In the genomic region with DNA sequence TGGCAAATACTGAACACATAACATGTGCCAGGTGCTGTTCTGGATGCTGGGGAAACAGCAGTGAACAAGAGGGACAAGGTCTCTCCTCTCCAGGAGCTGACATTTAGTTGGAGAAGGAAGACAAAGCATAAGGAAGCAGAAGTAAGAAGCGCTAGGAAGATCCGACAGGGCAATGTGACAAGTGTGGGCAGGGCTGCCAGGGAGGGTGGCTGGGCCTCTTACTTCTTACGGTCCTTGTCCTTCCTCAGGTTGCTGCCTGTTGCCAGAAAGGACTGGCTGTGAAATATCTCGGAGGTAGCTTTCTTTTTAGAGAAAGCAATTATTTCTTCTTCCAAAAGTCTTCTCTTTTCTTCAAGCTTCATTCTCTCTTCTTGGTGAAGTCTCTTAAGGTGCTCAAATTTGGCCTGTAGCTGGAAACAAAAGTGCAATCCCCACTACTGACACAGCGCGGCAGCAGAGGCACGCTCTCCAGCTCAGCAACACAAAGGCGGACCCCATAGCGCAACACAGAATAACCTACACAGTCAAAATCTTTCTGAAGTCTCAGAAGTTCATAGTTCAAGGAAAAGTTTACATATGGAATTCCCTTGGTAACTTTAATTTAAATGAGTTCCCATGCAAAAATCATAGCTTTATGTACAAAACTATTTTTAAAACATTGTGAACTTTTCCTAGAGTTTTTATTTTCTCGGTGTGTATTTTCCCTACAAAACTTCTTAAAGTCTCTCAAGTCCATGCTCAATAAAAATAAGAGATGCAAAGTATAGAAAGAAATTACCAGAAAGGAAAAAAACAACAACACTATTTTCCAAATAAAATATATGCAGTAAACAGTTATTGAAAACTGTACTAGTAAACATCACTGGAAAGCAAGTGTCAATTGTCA, we compare ENCODE assay signal across 8 cellular contexts.
A peak's percentile ranks its signal among the peaks of the same experiment; 100 is the strongest.
DNase-seq lines count a peak whose midpoint lies in the region; ATAC-seq, FAIRE-seq and TF ChIP-seq lines count a peak whose summit lies in the region.

No MANE protein-coding gene starts in this region.

- H3K27me3 ChIP-seq in bronchial epithelial cell (ENCODE audit: control insufficient read depth, insufficient read depth, low read length): no peaks in the 10 kb centered on the region

- H3K4me1 ChIP-seq in HEK293 (ENCODE audit: control insufficient read depth, insufficient read depth, low read length): no peaks in the 10 kb centered on the region
- H3K4me1 ChIP-seq in kidney (ENCODE audit: control insufficient read depth in 1 of 2, insufficient read depth in 1 of 2, low read depth in 1 of 2, low read length in 2 of 2): no peaks in the 10 kb centered on the region

- H3K9ac ChIP-seq in kidney (ENCODE audit: low read length in 2 of 2): no peak overlapping the region

- H3K9me3 ChIP-seq in HEK293 (ENCODE audit: control insufficient read depth, insufficient read depth, low read depth, low read length) (no peaks in the 10 kb centered on the region), kidney (ENCODE audit: control insufficient read depth in 1 of 2, low read length in 2 of 2) (no peaks in the 10 kb centered on the region)

- no peaks in the 10 kb centered on the region for H3K9me3 Mint-ChIP-seq in WTC11

- H3K4me3 ChIP-seq in HEK293 (ENCODE audit: low read depth, low read length) (no peak overlapping the region), bronchial epithelial cell (ENCODE audit: low read depth, low read length) (no peak overlapping the region), kidney (ENCODE audit: low read length in 2 of 2) (no peak overlapping the region)

- peak; percentile 93 for ATAC-seq in WTC11

- H3K36me3 ChIP-seq in HEK293 (ENCODE audit: control insufficient read depth in 2 of 2, insufficient read depth in 1 of 2, low read length in 2 of 2): peaks cover 0 to 4% of the 10 kb centered on the region in 2 experiments; a peak in 1 of 3 replicates
- H3K36me3 ChIP-seq in bronchial epithelial cell (ENCODE audit: control insufficient read depth, insufficient read depth, low read length): peaks cover 4% of the 10 kb centered on the region
- H3K36me3 ChIP-seq in kidney (ENCODE audit: control insufficient read depth in 1 of 2, insufficient read depth in 2 of 2, low read length in 2 of 2): peaks cover 0 to 2% of the 10 kb centered on the region in 2 donors

- FAIRE-seq in bronchial epithelial cell (lab: Jason Lieb, UNC): peak; percentile 73
- peak; percentile 88 for FAIRE-seq in kidney (lab: Jason Lieb, UNC)

- POLR2A ChIA-PET in HEK293 (lab: Yijun Ruan, JAX): interaction anchor here (2.4 kb wide), 1 partner anchor 68 kb away, joined by 10 read pairs; the partner anchor contains the start of genes SEPTIN10 and SOWAHC
- POLR2A ChIA-PET in WTC11 (lab: Charles Lee): interaction anchor here (1.3 kb wide), 1 partner anchor 68 kb away, joined by 4 read pairs; the partner anchor contains the start of gene SOWAHC

- CTCF ChIA-PET in HEK293 (lab: Yijun Ruan, JAX) (interaction anchor here (0.6 to 6.4 kb wide), 41 partner anchors 10 to 621 kb away, joined by 3 to 76 read pairs (median 5); partner anchors contain the start of genes SEPTIN10, SH3RF3 and SOWAHC), WTC11 (lab: Charles Lee) (interaction anchor here (0.5 to 4.3 kb wide), 32 partner anchors 10 to 198 kb away, joined by 3 to 60 read pairs (median 4); partner anchors contain the start of genes SEPTIN10 and SOWAHC)

- no peaks in the 10 kb centered on the region for H3K4me1 Mint-ChIP-seq in WTC11

- no peaks in the 10 kb centered on the region for H3K27me3 Mint-ChIP-seq in WTC11 (ENCODE audit: low read depth)

- DNase-seq in GM03348 (ENCODE audit: low spot score) (peak; percentile 73), NCI-H1694 treated with DMSO at 0.1 percent for 48 hours (lab: John Stamatoyannopoulos, UW) (peak; percentile 25), WTC11 (ENCODE audit: low spot score) (peak; percentile 67), bronchial epithelial cell (ENCODE audit: low read depth) (peak; percentile 64), kidney (no peak), NCI-H774 (lab: John Stamatoyannopoulos, UW) (no peak)
- DNase-seq in stimulated activated CD4-positive, alpha-beta T cell treated with anti-CD3 and anti-CD28 coated beads, Interleukin-4, amount 100 ng/mL, for 1 hour: peak; percentile 65

- intact Hi-C loops in kidney (cut with DNase I): no loop called here

- no peak overlapping the region for H3K27ac Mint-ChIP-seq in WTC11

- no peak overlapping the region for H3K4me3 Mint-ChIP-seq in WTC11

- TF ChIP-seq CTCF in HEK293 (tag by site-specific recombination; IDR thresholded peaks at IDR 0.05) (peak; percentile 88), WTC11 (IDR thresholded peaks at IDR 0.05) (peak; percentile 74), bronchial epithelial cell (IDR thresholded peaks at IDR 0.05; ENCODE audit: insufficient read depth, low read length, severe bottlenecking) (peak; percentile 83), kidney (IDR thresholded peaks at IDR 0.05; ENCODE audit: borderline replicate concordance, extremely low read depth, insufficient read depth) (peak; percentile 98)

- H3K27ac ChIP-seq in HEK293 (ENCODE audit: extremely low read depth, low read depth, low read length): no peak overlapping the region
- no peak overlapping the region for H3K27ac ChIP-seq in kidney (ENCODE audit: low read depth in 2 of 2, low read length in 2 of 2)

- 0 out of 2 replicates have a peak, but pooled peaks cover 2% of the 10 kb centered on the region for H3K36me3 Mint-ChIP-seq in WTC11

TF ChIP-seq in HEK293, 187 proteins besides CTCF, POLR2A, EP300 and RAD21 (continues in another document):
- TF ChIP-seq, protein P1, sequence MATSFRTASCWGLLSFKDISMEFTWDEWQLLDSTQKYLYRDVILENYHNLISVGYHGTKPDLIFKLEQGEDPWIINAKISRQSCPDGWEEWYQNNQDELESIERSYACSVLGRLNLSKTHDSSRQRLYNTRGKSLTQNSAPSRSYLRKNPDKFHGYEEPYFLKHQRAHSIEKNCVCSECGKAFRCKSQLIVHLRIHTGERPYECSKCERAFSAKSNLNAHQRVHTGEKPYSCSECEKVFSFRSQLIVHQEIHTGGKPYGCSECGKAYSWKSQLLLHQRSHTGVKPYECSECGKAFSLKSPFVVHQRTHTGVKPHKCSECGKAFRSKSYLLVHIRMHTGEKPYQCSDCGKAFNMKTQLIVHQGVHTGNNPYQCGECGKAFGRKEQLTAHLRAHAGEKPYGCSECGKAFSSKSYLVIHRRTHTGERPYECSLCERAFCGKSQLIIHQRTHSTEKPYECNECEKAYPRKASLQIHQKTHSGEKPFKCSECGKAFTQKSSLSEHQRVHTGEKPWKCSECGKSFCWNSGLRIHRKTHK (tag by site-specific recombination; IDR thresholded peaks at IDR 0.05): no peak
- TF ChIP-seq ZBTB21 (tag by site-specific recombination; IDR thresholded peaks at IDR 0.05) (no peak), ZFP69B (tag by site-specific recombination; IDR thresholded peaks at IDR 0.05) (peak; percentile 42; the same call in 1 of the 2 replicates), ZNF19 (tag by site-specific recombination; IDR thresholded peaks at IDR 0.05; ENCODE audit: low read depth) (no peak), ZNF354C (tag by site-specific recombination; IDR thresholded peaks at IDR 0.05; ENCODE audit: borderline replicate concordance, low read depth) (no peak), ZNF837 (tag by site-specific recombination; IDR thresholded peaks at IDR 0.05) (no peak), ZNF654 (tag by site-specific recombination; IDR thresholded peaks at IDR 0.05; ENCODE audit: low read depth) (peak; percentile 89)

TF ChIP-seq in WTC11, 78 proteins besides CTCF, POLR2A, EP300 and RAD21 (continues in another document):
- TF ChIP-seq, protein P2, sequence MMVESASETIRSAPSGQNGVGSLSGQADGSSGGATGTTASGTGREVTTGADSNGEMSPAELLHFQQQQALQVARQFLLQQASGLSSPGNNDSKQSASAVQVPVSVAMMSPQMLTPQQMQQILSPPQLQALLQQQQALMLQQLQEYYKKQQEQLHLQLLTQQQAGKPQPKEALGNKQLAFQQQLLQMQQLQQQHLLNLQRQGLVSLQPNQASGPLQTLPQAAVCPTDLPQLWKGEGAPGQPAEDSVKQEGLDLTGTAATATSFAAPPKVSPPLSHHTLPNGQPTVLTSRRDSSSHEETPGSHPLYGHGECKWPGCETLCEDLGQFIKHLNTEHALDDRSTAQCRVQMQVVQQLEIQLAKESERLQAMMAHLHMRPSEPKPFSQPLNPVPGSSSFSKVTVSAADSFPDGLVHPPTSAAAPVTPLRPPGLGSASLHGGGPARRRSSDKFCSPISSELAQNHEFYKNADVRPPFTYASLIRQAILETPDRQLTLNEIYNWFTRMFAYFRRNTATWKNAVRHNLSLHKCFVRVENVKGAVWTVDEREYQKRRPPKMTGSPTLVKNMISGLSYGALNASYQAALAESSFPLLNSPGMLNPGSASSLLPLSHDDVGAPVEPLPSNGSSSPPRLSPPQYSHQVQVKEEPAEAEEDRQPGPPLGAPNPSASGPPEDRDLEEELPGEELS (CRISPR knock-in tag; IDR thresholded peaks at IDR 0.05): no peak
- TF ChIP-seq, protein P3, sequence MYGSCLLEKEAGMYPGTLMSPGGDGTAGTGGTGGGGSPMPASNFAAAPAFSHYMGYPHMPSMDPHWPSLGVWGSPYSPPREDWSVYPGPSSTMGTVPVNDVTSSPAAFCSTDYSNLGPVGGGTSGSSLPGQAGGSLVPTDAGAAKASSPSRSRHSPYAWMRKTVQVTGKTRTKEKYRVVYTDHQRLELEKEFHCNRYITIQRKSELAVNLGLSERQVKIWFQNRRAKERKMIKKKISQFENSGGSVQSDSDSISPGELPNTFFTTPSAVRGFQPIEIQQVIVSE (CRISPR knock-in tag; IDR thresholded peaks at IDR 0.05; ENCODE audit: borderline replicate concordance): no peak
- TF ChIP-seq USF1 (CRISPR knock-in tag; IDR thresholded peaks at IDR 0.05): no peak
- no peak for TF ChIP-seq ATF6 (CRISPR knock-in tag; IDR thresholded peaks at IDR 0.05)

Comparison
In these comparisons a context has a peak if more than half of its experiments do, and no peak if none do; other contexts are left out.
1. DNase-seq: peak in GM03348 (single experiment), NCI-H1694 treated with DMSO at 0.1 percent for 48 hours (single experiment), WTC11 (single experiment), bronchial epithelial cell (single experiment) and stimulated activated CD4-positive, alpha-beta T cell treated with anti-CD3 and anti-CD28 coated beads, Interleukin-4, amount 100 ng/mL, for 1 hour (single experiment); none in kidney (single experiment) and NCI-H774 (single experiment).
2. Peak in every context shown above with its lines, with median percentiles within 50 percentile points of each other: CTCF ChIP-seq.